In the genomic region with DNA sequence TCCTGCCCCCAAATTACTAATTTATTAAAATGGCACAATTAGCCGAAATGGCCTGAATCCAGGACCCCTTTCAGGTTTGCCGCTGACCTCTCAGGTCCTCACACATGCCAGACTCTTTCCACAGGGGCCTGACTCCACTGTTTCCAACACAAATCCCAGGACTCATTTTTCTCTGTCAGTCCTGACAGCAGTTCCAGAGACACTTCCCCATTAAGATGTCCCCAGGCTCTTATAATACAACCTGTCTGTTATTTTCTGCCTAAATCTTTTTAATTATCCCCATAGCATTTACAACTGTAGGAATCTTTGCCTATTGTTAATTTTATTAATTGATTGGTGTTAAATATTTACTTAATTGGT, we compare ENCODE assay signal across 21 cellular contexts. TPM values are rescaled to one million over a fixed set of nuclear protein-coding genes. Genes with fewer than 3 reads are reported as not detected.
DNase-seq lines count a peak whose midpoint lies in the region; ATAC-seq and TF ChIP-seq lines count a peak whose summit lies in the region.
"Had no signal": no experiment of that assay in that cellular context is flagged by ENCODE, and none has a peak within 500 bp of the region (broad histone marks: within the 10 kb centered on the region; RNA-seq: fewer than 3 reads in every experiment).

No MANE protein-coding gene starts in this region.

- no peaks in the 10 kb centered on the region for H3K27me3 ChIP-seq in KMS-11 (ENCODE audit: insufficient read depth, low read depth)
- no peaks in the 10 kb centered on the region for H3K27me3 ChIP-seq in OCI-LY1 (ENCODE audit: insufficient read depth, low read length)
- peaks cover 16% of the 10 kb centered on the region for H3K27me3 ChIP-seq in endodermal cell (ENCODE audit: control insufficient read depth, insufficient read depth, low read length, poor library complexity, severe bottlenecking)
- H3K27me3 ChIP-seq in esophagus muscularis mucosa, result peaks cover 0 to 43% (median under 1%) of the 10 kb centered on the region in 4 donors

- H3K27me3 Mint-ChIP-seq in endodermal cell (ENCODE audit: insufficient read depth), result peaks cover 21% of the 10 kb centered on the region
- H3K27me3 Mint-ChIP-seq: CD4-positive, alpha-beta memory T cell had no signal

- intact Hi-C loops in lower leg skin (cut with DNase I; ENCODE audit: low total_unique reads) (no loop called here), esophagus muscularis mucosa (cut with DNase I) (no loop called here)

- no peaks in the 10 kb centered on the region for H3F3A ChIP-seq in OCI-LY1 (ENCODE audit: insufficient read depth, low read length)

- H3K36me3 Mint-ChIP-seq in endodermal cell (ENCODE audit: low read depth), result no peaks in the 10 kb centered on the region
- H3K36me3 Mint-ChIP-seq: CD14-positive monocyte had no signal

- TF ChIP-seq POLR2A in lower leg skin (IDR thresholded peaks at IDR 0.05) (no peak), esophagus muscularis mucosa (IDR thresholded peaks at IDR 0.05; ENCODE audit: low read depth) (no peak)

- no peaks in the 10 kb centered on the region for H3K9me2 ChIP-seq in OCI-LY1 (ENCODE audit: low read depth, low read length)

- H3K27ac ChIP-seq in KMS-11 (no peak overlapping the region), OCI-LY1 (ENCODE audit: low read depth, low read length, poor library complexity, severe bottlenecking) (peak overlapping the region; percentile 96), endodermal cell (ENCODE audit: low read depth, low read length) (no peak overlapping the region), esophagus muscularis mucosa (replicated peaks in 1 of 4) (no peak overlapping the region)
- H3K27ac ChIP-seq: HL-60 had no signal

- no peak for ATAC-seq in GM18873 (IDR thresholded peaks at IDR 0.05; ENCODE audit: low FRiP score, unreplicated experiment)

- no peaks in the 10 kb centered on the region for H4K20me1 ChIP-seq in KMS-11 (ENCODE audit: insufficient read depth)
- no peaks in the 10 kb centered on the region for H4K20me1 ChIP-seq in OCI-LY1 (ENCODE audit: insufficient read depth, low read length)

- H2AFZ ChIP-seq in KMS-11 (ENCODE audit: low read depth), result no peak overlapping the region
- H2AFZ ChIP-seq in OCI-LY1 (ENCODE audit: low read length), result no peak overlapping the region

- no peak for TF ChIP-seq CTCF in KMS-11 (conservative IDR thresholded peaks at IDR 0.05; ENCODE audit: low read depth, low read length)
- TF ChIP-seq CTCF in OCI-LY1 (IDR thresholded peaks at IDR 0.05; ENCODE audit: low read length), result no peak
- no peak for TF ChIP-seq CTCF in endodermal cell (conservative IDR thresholded peaks at IDR 0.05)
- TF ChIP-seq CTCF in retinal pigment epithelial cell (conservative IDR thresholded peaks at IDR 0.05; ENCODE audit: low read depth, low read length), result peak; percentile 0
- no peak for TF ChIP-seq CTCF in lower leg skin (IDR thresholded peaks at IDR 0.05)
- TF ChIP-seq CTCF in esophagus muscularis mucosa (IDR thresholded peaks at IDR 0.05), result no peak

- H3K4me2 ChIP-seq in KMS-11 (peak overlapping the region; percentile 9; the same call in 1 of the 2 replicates), OCI-LY1 (ENCODE audit: low read length) (0 out of 2 replicates have a peak overlapping the region, but pooled peaks have one; percentile 4)

- H3K9ac ChIP-seq in KMS-11 (no peak overlapping the region), OCI-LY1 (ENCODE audit: low read length) (peak overlapping the region; percentile 30; the same call in 1 of the 2 replicates), endodermal cell (ENCODE audit: extremely low read depth, low read length, poor library complexity, severe bottlenecking) (no peak overlapping the region)

- no peak for TF ChIP-seq EP300 in esophagus muscularis mucosa (IDR thresholded peaks at IDR 0.05)

- H3K9me3 ChIP-seq in OCI-LY1 (ENCODE audit: low read length) (no peaks in the 10 kb centered on the region), endodermal cell (ENCODE audit: control insufficient read depth, low read length) (peaks cover 5% of the 10 kb centered on the region), esophagus muscularis mucosa (peaks cover 0 to 14% (median 11%) of the 10 kb centered on the region in 4 donors)

- peaks cover 3% of the 10 kb centered on the region for H3K4me1 Mint-ChIP-seq in endodermal cell

- H3K79me2 ChIP-seq in KMS-11 (ENCODE audit: insufficient read depth, low read depth) (no peaks in the 10 kb centered on the region), OCI-LY1 (ENCODE audit: insufficient read depth, low read length) (no peaks in the 10 kb centered on the region)

- H3K4me1 ChIP-seq in KMS-11 (ENCODE audit: low read depth, poor library complexity, severe bottlenecking) (peaks cover 67% of the 10 kb centered on the region), OCI-LY1 (ENCODE audit: insufficient read depth, low read length, severe bottlenecking) (peaks cover 63% of the 10 kb centered on the region), endodermal cell (ENCODE audit: control insufficient read depth, insufficient read depth, low read length) (no peaks in the 10 kb centered on the region), esophagus muscularis mucosa (no peaks in the 10 kb centered on the region)

- WGBS in endodermal cell (ENCODE audit: insufficient coverage in 1 of 2, insufficient read length in 1 of 2), 2 experiments, result 79% methylated on average over 2 of the region's 2 CpGs
- 58 to 74% methylated on average over 2 of the region's 2 CpGs for WGBS in lower leg skin, 2 donors
- 68% methylated on average over 2 of the region's 2 CpGs for WGBS in esophagus muscularis mucosa

- H3K27ac Mint-ChIP-seq in endodermal cell, result no peak overlapping the region
- H3K27ac Mint-ChIP-seq: CD14-positive monocyte, HFFc6 had no signal

- no peak overlapping the region for H3K4me3 ChIP-seq in KMS-11 (IDR thresholded peaks at IDR 0.05; ENCODE audit: insufficient read depth, low read depth, low read length)
- H3K4me3 ChIP-seq in OCI-LY1 (ENCODE audit: low read depth, low read length, poor library complexity, severe bottlenecking), result no peak overlapping the region
- H3K4me3 ChIP-seq in endodermal cell (ENCODE audit: low read length), result no peak overlapping the region
- H3K4me3 ChIP-seq in retinal pigment epithelial cell (ENCODE audit: low read length), result no peak overlapping the region
- no peak overlapping the region for H3K4me3 ChIP-seq in lower leg skin (ENCODE audit: low read depth, poor library complexity, severe bottlenecking)
- no peak overlapping the region for H3K4me3 ChIP-seq in esophagus muscularis mucosa

- DNase-seq in endodermal cell (peak; percentile 33), retinal pigment epithelial cell (ENCODE audit: low read depth) (no peak), lower leg skin (ENCODE audit: low spot score in 2 of 2) (no peak), esophagus muscularis mucosa (ENCODE audit: extremely low spot score) (no peak), retina (no peak)
- DNase-seq: ACHN; CD4-positive, alpha-beta memory T cell; DMS153; DMS79; GDM1; GOT3; HFFc6 had no signal

- H3K36me3 ChIP-seq in KMS-11 (ENCODE audit: insufficient read depth) (no peaks in the 10 kb centered on the region), OCI-LY1 (ENCODE audit: insufficient read depth, low read length) (no peaks in the 10 kb centered on the region), endodermal cell (ENCODE audit: control insufficient read depth, insufficient read depth, low read length) (no peaks in the 10 kb centered on the region), esophagus muscularis mucosa (no peaks in the 10 kb centered on the region)

- H3K9me3 Mint-ChIP-seq in endodermal cell, result no peaks in the 10 kb centered on the region
- H3K9me3 Mint-ChIP-seq: HFFc6 had no signal

- H3K4me3 Mint-ChIP-seq in endodermal cell, result no peak overlapping the region
- H3K4me3 Mint-ChIP-seq: CD14-positive monocyte; CD4-positive, alpha-beta memory T cell; HFFc6 had no signal

RNA-seq across cellular contexts. Expression of a gene that starts 9.4 kb away (rescaled TPM):
- total RNA-seq in endodermal cell (not detected), lower leg skin (not detected), esophagus muscularis mucosa (1 to 10 TPM in 1 of 4 donors, under 1 TPM in 2, not detected in 1; 0.39 to 1.3 (median 0.80) TPM)
- not detected for polyA plus RNA-seq in endodermal cell (2013, experiment 1 of 2)
- not detected for polyA plus RNA-seq in endodermal cell (2013, experiment 2 of 2)
- total RNA-seq: CD4-positive, alpha-beta memory T cell; Daoy; H7; HFFc6; HT1080 had no signal
- polyA plus RNA-seq: BJ had no signal
